ENCODE assay signal across 13 cellular contexts in genomic region chr3:39433642-39434041, GRCh38. TPM values are rescaled to one million over a fixed set of nuclear protein-coding genes. Genes with fewer than 3 reads are reported as not detected.
A peak's percentile ranks its signal among the peaks of the same experiment; 100 is the strongest.
DNase-seq lines count a peak whose midpoint lies in the region; TF ChIP-seq lines count a peak whose summit lies in the region.
"Had no signal": no experiment of that assay in that cellular context is flagged by ENCODE, and none has a peak within 500 bp of the region (broad histone marks: within the 10 kb centered on the region; RNA-seq: fewer than 3 reads in every experiment).

No MANE protein-coding gene starts in this region.

- H3K4me1 ChIP-seq in ascending aorta (no peaks in the 10 kb centered on the region), adrenal gland (replicated peaks in 1 of 2) (no peaks in the 10 kb centered on the region)

- H3K27ac Mint-ChIP-seq in activated T-helper 2 cell treated with anti-CD3 and anti-CD28 coated beads, Interferon-gamma antibody, Interleukin-2, Interleukin-4, amounts not matched to agents 10 μg/mL and 5 μg/mL and 100 μg/mL, durations not matched to agents 14 hours and 24 hours and 36 hours: no peak overlapping the region

- DNase-seq in ELR (ENCODE audit: low read depth): peak; percentile 68
- DNase-seq in ascending aorta (ENCODE audit: low spot score in 2 of 2): no peak
- peak; percentile 58 for DNase-seq in hepatic stellate cell (ENCODE audit: low spot score)
- peak; percentile 24 for DNase-seq in skeletal muscle cell (ENCODE audit: low read depth)
- no peak for DNase-seq in activated T-helper 2 cell treated with anti-CD3 and anti-CD28 coated beads, Interferon-gamma antibody, Interleukin-2, Interleukin-4, amounts not matched to agents 10 μg/mL and 5 μg/mL and 100 μg/mL, durations not matched to agents 14 hours and 24 hours and 36 hours (ENCODE audit: low spot score)
- DNase-seq in NCI-H748 (lab: John Stamatoyannopoulos, UW; ENCODE audit: unreplicated experiment): no peak
- no peak for DNase-seq in activated gamma-delta T cell treated with Interleukin-2 at 50 U/mL for 16 hours
- no peak for DNase-seq in adrenal gland
- DNase-seq: amygdala, COR-L47, NCI-H345 had no signal

- H3K4me3 ChIP-seq in ascending aorta (no peak overlapping the region), skeletal muscle cell (ENCODE audit: low read depth, low read length) (no peak overlapping the region), adrenal gland (no peak overlapping the region)

- H3K27me3 ChIP-seq in ascending aorta (no peaks in the 10 kb centered on the region), adrenal gland (no peaks in the 10 kb centered on the region)

- no peak for TF ChIP-seq CTCF in ascending aorta (IDR thresholded peaks at IDR 0.05)
- TF ChIP-seq CTCF in adrenal gland (IDR thresholded peaks at IDR 0.05): no peak

- H3K9me3 ChIP-seq in ascending aorta (no peaks in the 10 kb centered on the region), adrenal gland (replicated peaks in 1 of 3) (no peaks in the 10 kb centered on the region)
- H3K9me3 ChIP-seq: neutrophil had no signal

- H3K36me3 ChIP-seq in ascending aorta (no peaks in the 10 kb centered on the region), adrenal gland (replicated peaks in 1 of 2) (no peaks in the 10 kb centered on the region)
- H3K36me3 ChIP-seq: neutrophil had no signal

- no peaks in the 10 kb centered on the region for H3K36me3 Mint-ChIP-seq in activated T-helper 2 cell treated with anti-CD3 and anti-CD28 coated beads, Interferon-gamma antibody, Interleukin-2, Interleukin-4, amounts not matched to agents 10 μg/mL and 5 μg/mL and 100 μg/mL, durations not matched to agents 14 hours and 24 hours and 36 hours (ENCODE audit: low read depth)

- peaks cover 4% of the 10 kb centered on the region for H3K27me3 Mint-ChIP-seq in activated T-helper 2 cell treated with anti-CD3 and anti-CD28 coated beads, Interferon-gamma antibody, Interleukin-2, Interleukin-4, amounts not matched to agents 10 μg/mL and 5 μg/mL and 100 μg/mL, durations not matched to agents 14 hours and 24 hours and 36 hours (ENCODE audit: low read depth)

- no peaks in the 10 kb centered on the region for H3K9me3 Mint-ChIP-seq in activated T-helper 2 cell treated with anti-CD3 and anti-CD28 coated beads, Interferon-gamma antibody, Interleukin-2, Interleukin-4, amounts not matched to agents 10 μg/mL and 5 μg/mL and 100 μg/mL, durations not matched to agents 14 hours and 24 hours and 36 hours

- WGBS in adrenal gland, 4 donors: 64 to 68% (median 65%) methylated on average over 3 of the region's 3 CpGs

- no peaks in the 10 kb centered on the region for H3K4me1 Mint-ChIP-seq in activated T-helper 2 cell treated with anti-CD3 and anti-CD28 coated beads, Interferon-gamma antibody, Interleukin-2, Interleukin-4, amounts not matched to agents 10 μg/mL and 5 μg/mL and 100 μg/mL, durations not matched to agents 14 hours and 24 hours and 36 hours (ENCODE audit: low read depth)

- no peak for TF ChIP-seq POLR2A in adrenal gland (IDR thresholded peaks at IDR 0.05)

- peak overlapping the region; percentile 3 to 11 for H3K27ac ChIP-seq in ascending aorta
- peak overlapping the region in 2 of 5 donors; percentile 17 to 47 for H3K27ac ChIP-seq in adrenal gland
- H3K27ac ChIP-seq: neutrophil had no signal

- H3K4me3 Mint-ChIP-seq in activated T-helper 2 cell treated with anti-CD3 and anti-CD28 coated beads, Interferon-gamma antibody, Interleukin-2, Interleukin-4, amounts not matched to agents 10 μg/mL and 5 μg/mL and 100 μg/mL, durations not matched to agents 14 hours and 24 hours and 36 hours (ENCODE audit: low read depth): no peak overlapping the region

- intact Hi-C loops in ascending aorta (cut with DNase I) (no loop called here), adrenal gland (cut with DNase I) (no loop called here)
- intact Hi-C loops in activated T-helper 2 cell treated with anti-CD3 and anti-CD28 coated beads, Interferon-gamma antibody, Interleukin-2, Interleukin-4, amounts not matched to agents 10 μg/mL and 5 μg/mL and 100 μg/mL, durations not matched to agents 14 hours and 24 hours and 36 hours (cut with micrococcal nuclease): no loop called here

RNA-seq across cellular contexts. Expression of gene RPSA, which starts 27.1 kb away (rescaled TPM):
- 745 TPM for total RNA-seq in ascending aorta
- 2,053 and 2,074 TPM in 2 replicates for total RNA-seq in activated T-helper 2 cell treated with anti-CD3 and anti-CD28 coated beads, Interferon-gamma antibody, Interleukin-2, Interleukin-4, amounts not matched to agents 10 μg/mL and 5 μg/mL and 100 μg/mL, durations not matched to agents 14 hours and 24 hours and 36 hours
- 100 to 1,000 TPM; 525 to 928 (median 720) TPM for total RNA-seq in adrenal gland
- polyA plus RNA-seq in adrenal gland: 1,000 to 10,000 TPM; 1,002 to 1,751 (median 1,313) TPM

RNA-seq across cellular contexts. Expression of gene MOBP, which starts 33.8 kb away (rescaled TPM):
- total RNA-seq in ascending aorta (not detected), adrenal gland (under 1 TPM in 1 of 8 donors, not detected in 7; 0.08 TPM)
- 0.14 TPM in 1 of 2 replicates, not detected in the other for total RNA-seq in activated T-helper 2 cell treated with anti-CD3 and anti-CD28 coated beads, Interferon-gamma antibody, Interleukin-2, Interleukin-4, amounts not matched to agents 10 μg/mL and 5 μg/mL and 100 μg/mL, durations not matched to agents 14 hours and 24 hours and 36 hours
- under 1 TPM; 0.07 to 0.56 (median 0.13) TPM for polyA plus RNA-seq in adrenal gland
- total RNA-seq: subcutaneous adipose tissue had no signal

RNA-seq across cellular contexts. Expression of gene SLC25A38, which starts 50.5 kb away (rescaled TPM):
- total RNA-seq in ascending aorta (7.0 TPM), adrenal gland (10 to 100 TPM; 34.2 to 67.2 (median 48.1) TPM)
- total RNA-seq in activated T-helper 2 cell treated with anti-CD3 and anti-CD28 coated beads, Interferon-gamma antibody, Interleukin-2, Interleukin-4, amounts not matched to agents 10 μg/mL and 5 μg/mL and 100 μg/mL, durations not matched to agents 14 hours and 24 hours and 36 hours: 35.5 and 37.5 TPM in 2 replicates
- polyA plus RNA-seq in adrenal gland: 10 to 100 TPM; 38.3 to 70.6 (median 45.9) TPM

Comparison
In these comparisons a context has a peak if more than half of its experiments do, and no peak if none do; other contexts are left out.
1. DNase-seq: peak in ELR (single experiment), hepatic stellate cell (single experiment) and skeletal muscle cell (single experiment); none in ascending aorta (0 of 2), activated T-helper 2 cell treated with anti-CD3 and anti-CD28 coated beads, Interferon-gamma antibody, Interleukin-2, Interleukin-4, amounts not matched to agents 10 μg/mL and 5 μg/mL and 100 μg/mL, durations not matched to agents 14 hours and 24 hours and 36 hours (single experiment), NCI-H748 (single experiment), activated gamma-delta T cell treated with Interleukin-2 at 50 U/mL for 16 hours (single experiment) and adrenal gland (0 of 7).